7 cellular contexts compared by ENCODE assay signal in the genomic region with DNA sequence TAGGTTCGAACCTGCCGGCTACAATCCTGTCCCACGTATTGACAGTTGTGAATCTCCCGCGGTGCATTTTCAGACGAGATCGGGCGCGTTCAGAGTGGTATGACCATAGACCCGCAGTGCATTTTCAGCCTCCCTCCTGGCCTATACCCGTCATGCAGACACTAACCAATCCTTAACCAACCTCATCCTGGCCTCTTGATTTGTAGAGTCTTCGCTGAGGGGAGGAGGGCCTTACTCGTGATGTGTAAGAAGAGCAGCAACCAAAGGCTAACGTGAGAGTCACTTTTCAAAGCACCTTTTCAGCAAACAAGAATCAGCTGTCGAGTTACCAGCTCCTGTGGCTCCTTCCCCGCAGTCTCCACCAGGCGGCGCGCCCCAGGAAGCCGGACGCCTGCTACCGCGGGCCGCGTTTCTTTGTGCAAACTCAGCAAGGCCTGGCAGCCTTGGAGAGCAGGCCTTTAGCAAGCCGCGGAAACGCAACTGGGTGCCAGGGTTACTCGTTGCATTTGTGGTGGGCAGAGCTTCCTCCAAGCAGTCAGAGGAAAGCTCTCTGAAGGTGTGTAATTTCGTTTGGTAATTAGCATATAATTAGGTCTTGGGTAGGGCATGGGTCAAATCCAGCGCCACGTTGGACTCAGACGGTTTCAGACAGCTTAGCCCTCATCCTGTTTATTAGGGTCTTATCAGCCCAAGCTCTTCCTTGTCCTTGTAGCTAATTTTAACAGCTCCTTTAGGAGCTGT.
DNase-seq lines count a peak whose midpoint lies in the region; ATAC-seq lines count a peak whose summit lies in the region.

No MANE protein-coding gene starts in this region.

- peak; percentile 74 to 82 for DNase-seq in NCI-H524 (lab: John Stamatoyannopoulos, UW)
- DNase-seq in activated CD4-positive, alpha-beta T cell treated with anti-CD3 and anti-CD28 coated beads, Interleukin-2, amount 50 U/mL, for 24 hours (ENCODE audit: low read depth in 1 of 2, low spot score in 1 of 2), result peak; percentile 78 to 79
- DNase-seq in ecto neural progenitor cell (ENCODE audit: low spot score), result peak; percentile 90
- peak; percentile 81 to 84 for DNase-seq in lung microvascular endothelial cell (ENCODE audit: low read depth in 2 of 2)
- peak; percentile 70 to 82 (median 78) for DNase-seq in stimulated activated CD4-positive, alpha-beta T cell treated with anti-CD3 and anti-CD28 coated beads, TNF-alpha, amount 100 ng/mL, for 48 hours (ENCODE audit: low read depth in 3 of 3)

- peak; percentile 86 for ATAC-seq in GM18502 (IDR thresholded peaks at IDR 0.05; ENCODE audit: poor library complexity, unreplicated experiment)
- peak; percentile 65 for ATAC-seq in HG03342 (IDR thresholded peaks at IDR 0.05; ENCODE audit: unreplicated experiment)

Comparison
In these comparisons a context has a peak if more than half of its experiments do, and no peak if none do; other contexts are left out.
1. Peak in every context shown above with its lines: DNase-seq and ATAC-seq.